Comparison of ENCODE assay signal across 8 cellular contexts in the genomic region with DNA sequence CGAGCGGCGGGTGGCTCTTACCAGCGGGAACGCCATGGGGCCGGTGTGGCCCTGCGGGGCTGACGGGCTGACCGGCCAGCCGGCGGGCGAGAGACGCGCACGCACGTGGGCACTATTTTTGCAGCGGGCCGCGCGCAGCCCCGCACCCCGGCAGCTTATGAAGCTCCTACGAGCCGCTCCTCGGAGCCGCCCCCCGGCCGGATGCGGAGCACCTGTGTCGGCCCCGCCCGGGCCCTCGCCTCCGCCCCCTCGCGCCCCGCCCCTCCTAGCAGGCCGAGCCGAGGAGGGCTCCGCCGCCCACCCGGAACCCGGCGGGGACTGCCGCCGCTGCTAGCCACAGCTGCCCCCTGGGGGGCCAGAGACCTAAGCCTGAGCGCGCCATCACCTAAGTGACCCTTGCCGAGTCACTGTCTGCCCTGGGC. TPM values are rescaled to one million over a fixed set of nuclear protein-coding genes. Genes with fewer than 3 reads are reported as not detected.
DNase-seq lines count a peak whose midpoint lies in the region; ATAC-seq and TF ChIP-seq lines count a peak whose summit lies in the region.

No MANE protein-coding gene starts in this region.

- TF ChIP-seq POLR2A in gastroesophageal sphincter (IDR thresholded peaks at IDR 0.05) = peak in 1 of 2 donors; percentile 32

- no CpG with 5 or more reads among the region's 49 CpGs for WGBS in gastroesophageal sphincter (ENCODE audit: low coverage in 1 of 2), 2 donors

- intact Hi-C loops in OCI-LY7 (cut with micrococcal nuclease; ENCODE audit: unreplicated experiment) = no loop called here

- no peak overlapping the region for H2AFZ ChIP-seq in OCI-LY7 (ENCODE audit: low read length)

- peak overlapping the region; percentile 37 to 66 for H3K4me3 ChIP-seq in gastroesophageal sphincter
- no peak overlapping the region for H3K4me3 ChIP-seq in OCI-LY7 (ENCODE audit: low read depth, low read length, poor library complexity, severe bottlenecking)

- H3K27me3 ChIP-seq in gastroesophageal sphincter = peaks cover 55% of the 10 kb centered on the region

- DNase-seq in NCI-H82 (lab: John Stamatoyannopoulos, UW) (peak; percentile 84), NCI-H82 treated with DMSO at 0.1 percent for 48 hours (lab: John Stamatoyannopoulos, UW; ENCODE audit: unreplicated experiment) (no peak), retina (peak; percentile 62), OCI-LY7 (ENCODE audit: low spot score) (no peak), NCI-H226 (no peak)
- DNase-seq in activated CD8-positive, alpha-beta memory T cell treated with anti-CD3 and anti-CD28 coated beads, Interleukin-2, amount 50 U/mL, for 48 hours = peak; percentile 77

- H3K9me3 ChIP-seq in gastroesophageal sphincter = no peaks in the 10 kb centered on the region
- no peaks in the 10 kb centered on the region for H3K9me3 ChIP-seq in OCI-LY7 (ENCODE audit: low read length)

- no peaks in the 10 kb centered on the region for H3K9me2 ChIP-seq in OCI-LY7 (ENCODE audit: insufficient read depth, low read length)

- no peak for TF ChIP-seq EP300 in gastroesophageal sphincter (IDR thresholded peaks at IDR 0.05)

- H3K27ac ChIP-seq in gastroesophageal sphincter (peak overlapping the region in 3 of 4 donors; percentile 56 to 75 (median 71)), OCI-LY7 (ENCODE audit: low read depth, low read length, poor library complexity, severe bottlenecking) (no peak overlapping the region)

- CTCF ChIA-PET in OCI-LY7 (lab: Charles Lee; ENCODE audit: unreplicated experiment) = no interaction called here

- ATAC-seq in gastroesophageal sphincter (peak; percentile 45), HG03196 (IDR thresholded peaks at IDR 0.05; ENCODE audit: unreplicated experiment) (no peak)

- TF ChIP-seq CTCF in gastroesophageal sphincter (IDR thresholded peaks at IDR 0.05) = no peak
- TF ChIP-seq CTCF in OCI-LY7 (conservative IDR thresholded peaks at IDR 0.05; ENCODE audit: low read length) = no peak

- H3K36me3 ChIP-seq in gastroesophageal sphincter (no peaks in the 10 kb centered on the region), OCI-LY7 (ENCODE audit: insufficient read depth, low read length) (no peaks in the 10 kb centered on the region)

- H3K4me1 ChIP-seq in gastroesophageal sphincter (peaks cover 0 to 34% (median 19%) of the 10 kb centered on the region in 3 donors), OCI-LY7 (ENCODE audit: insufficient read depth, low read length, poor library complexity, severe bottlenecking) (no peaks in the 10 kb centered on the region)

- BruUV-seq in OCI-LY7 (replicated peaks; lab: Mats Ljungman, UMichigan) = no TSS peak

- H3K79me2 ChIP-seq in OCI-LY7 (ENCODE audit: insufficient read depth, low read depth, low read length) = no peaks in the 10 kb centered on the region

- POLR2A ChIA-PET in OCI-LY7 (lab: Charles Lee) = no interaction called here

- H4K20me1 ChIP-seq in OCI-LY7 (ENCODE audit: insufficient read depth, low read length) = no peaks in the 10 kb centered on the region

- H3K4me2 ChIP-seq in OCI-LY7 (ENCODE audit: low read length) = no peak overlapping the region

RNA-seq across cellular contexts. Expression of gene CPEB1, which starts 0.7 kb away (rescaled TPM):
- total RNA-seq in gastroesophageal sphincter = 1 to 10 TPM; 3.2 to 7.8 (median 5.3) TPM
- total RNA-seq in OCI-LY7 (2014; rRNA removed; shearing (Covaris generic)) = not detected in 2 replicates
- not detected in 2 replicates for total RNA-seq in OCI-LY7 (2022)

Comparison
In these comparisons a context has a peak if more than half of its experiments do, and no peak if none do; other contexts are left out.
1. DNase-seq: peak in NCI-H82 (single experiment), activated CD8-positive, alpha-beta memory T cell treated with anti-CD3 and anti-CD28 coated beads, Interleukin-2, amount 50 U/mL, for 48 hours (single experiment) and retina (single experiment); none in NCI-H82 treated with DMSO at 0.1 percent for 48 hours (single experiment), OCI-LY7 (single experiment) and NCI-H226 (single experiment).
2. RNA of gene CPEB1, which starts 0.7 kb away (total RNA-seq): 3.2 to 7.8 TPM in gastroesophageal sphincter; not detected in OCI-LY7; every median in the first group is over 4 times any median in the second.